In the genomic region with DNA sequence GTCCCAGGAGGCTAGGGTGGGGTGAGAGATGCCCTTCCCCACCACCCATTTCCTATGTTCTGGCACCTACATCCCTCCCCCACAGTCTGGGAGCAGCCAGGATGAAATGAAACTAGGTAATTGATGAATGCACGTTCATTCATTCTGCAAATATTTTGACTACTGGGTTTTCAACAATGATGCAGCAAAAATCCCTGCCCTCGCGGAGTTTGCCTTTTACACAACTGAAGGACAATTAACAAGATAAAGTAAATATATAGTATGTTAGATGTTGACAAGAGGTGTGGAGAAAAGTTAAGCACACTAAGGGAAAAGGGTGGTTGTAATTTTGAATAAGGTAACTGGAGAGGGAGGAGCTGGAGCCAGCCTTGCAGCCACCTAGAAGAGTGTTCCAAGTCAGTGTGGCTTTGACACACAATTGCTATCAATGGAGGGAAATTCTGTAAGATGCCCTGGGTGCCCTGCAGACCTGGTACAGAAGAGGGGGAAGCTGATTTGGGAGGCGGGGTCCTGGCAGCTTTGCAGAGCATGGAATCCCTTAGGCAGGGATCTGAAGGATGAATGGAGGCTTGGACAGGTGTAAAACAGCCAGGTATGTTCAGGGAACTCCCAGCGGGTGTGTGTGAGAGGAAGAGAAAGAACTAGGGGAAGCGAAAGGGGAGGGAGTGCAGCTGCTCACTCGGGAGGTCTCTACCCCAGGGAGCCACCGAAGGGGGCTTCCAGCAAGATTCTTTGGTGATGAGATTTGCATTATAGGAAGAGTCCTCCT, we compare ENCODE assay signal across 20 cellular contexts. TPM values are rescaled to one million over a fixed set of nuclear protein-coding genes. Genes with fewer than 3 reads are reported as not detected.
A peak's percentile ranks its signal among the peaks of the same experiment; 100 is the strongest.
DNase-seq lines count a peak whose midpoint lies in the region; ATAC-seq and TF ChIP-seq lines count a peak whose summit lies in the region.
"Had no signal": no experiment of that assay in that cellular context is flagged by ENCODE, and none has a peak within 500 bp of the region (broad histone marks: within the 10 kb centered on the region; RNA-seq: fewer than 3 reads in every experiment).

No MANE protein-coding gene starts in this region.

- peak overlapping the region; percentile 46 for H3K27ac ChIP-seq in ACC112 (ENCODE audit: low read depth, low read length)
- no peak overlapping the region for H3K27ac ChIP-seq in GM23338 (ENCODE audit: low read depth)
- H3K27ac ChIP-seq: adrenal gland, heart left ventricle, sigmoid colon had no signal

- H3K27ac Mint-ChIP-seq in GM23338 (0 out of 2 replicates have a peak overlapping the region, but pooled peaks have one; percentile 25), CD14-positive monocyte (peak overlapping the region in 2 of 7 donors; percentile 11 to 19)
- peak overlapping the region; percentile 6 for H3K27ac Mint-ChIP-seq in activated T-helper 2 cell treated with anti-CD3 and anti-CD28 coated beads, Interferon-gamma antibody, Interleukin-2, Interleukin-4, amounts not matched to agents 10 μg/mL and 5 μg/mL and 100 μg/mL, durations not matched to agents 14 hours and 24 hours and 36 hours
- H3K27ac Mint-ChIP-seq: activated B cell treated with CpG ODN at 0.5 μM for 24 hours; mesothelial cell of epicardium; T-helper 1 cell treated with Interleukin-12 subunit alpha and Interleukin-12 subunit beta and Interleukin-4 antibody, amounts not matched to agents 30 μg/mL and 1 μg/mL, for 36 hours had no signal

- TF ChIP-seq CTCF in GM23338 (conservative IDR thresholded peaks at IDR 0.05; ENCODE audit: low read depth in 2 of 2) (no peak), mucosa of descending colon (IDR thresholded peaks at IDR 0.05) (no peak), CD14-positive monocyte (IDR thresholded peaks at IDR 0.05) (no peak)

- peak overlapping the region; percentile 70 for H3K4me2 ChIP-seq in GM23338

- DNase-seq in GM23338 (ENCODE audit: low spot score), result peak; percentile 45
- no peak for DNase-seq in activated T-helper 2 cell treated with anti-CD3 and anti-CD28 coated beads, Interferon-gamma antibody, Interleukin-2, Interleukin-4, amounts not matched to agents 10 μg/mL and 5 μg/mL and 100 μg/mL, durations not matched to agents 14 hours and 24 hours and 36 hours (ENCODE audit: low spot score)
- peak in 2 of 3 donors; percentile 10 to 19 for DNase-seq in mucosa of descending colon
- DNase-seq in HPDE6-E6E7 (ENCODE audit: extremely low spot score), result no peak
- no peak for DNase-seq in CD14-positive monocyte (ENCODE audit: low spot score)
- DNase-seq: activated B cell treated with CpG ODN at 0.5 μM for 24 hours; activated effector memory CD4-positive, alpha-beta T cell treated with Interleukin-2 at 50 U/mL for 16 hours; adrenal gland; caudate nucleus; NCI-H1436; occipital lobe; SHP77; sigmoid colon had no signal

- no peaks in the 10 kb centered on the region for H3K9me3 ChIP-seq in mucosa of descending colon
- H3K9me3 ChIP-seq: adrenal gland, heart left ventricle, sigmoid colon had no signal

- H4K20me1 ChIP-seq in GM23338 (replicated peaks; ENCODE audit: insufficient read depth), result no peaks in the 10 kb centered on the region

- H3K4me3 Mint-ChIP-seq in GM23338 (peak overlapping the region; percentile 21; the same call in 2 of the 3 replicates), CD14-positive monocyte (no peak overlapping the region)
- no peak overlapping the region for H3K4me3 Mint-ChIP-seq in activated T-helper 2 cell treated with anti-CD3 and anti-CD28 coated beads, Interferon-gamma antibody, Interleukin-2, Interleukin-4, amounts not matched to agents 10 μg/mL and 5 μg/mL and 100 μg/mL, durations not matched to agents 14 hours and 24 hours and 36 hours (ENCODE audit: low read depth)
- H3K4me3 Mint-ChIP-seq: activated B cell treated with CpG ODN at 0.5 μM for 24 hours; mesothelial cell of epicardium; T-helper 1 cell treated with Interleukin-12 subunit alpha and Interleukin-12 subunit beta and Interleukin-4 antibody, amounts not matched to agents 30 μg/mL and 1 μg/mL, for 36 hours had no signal

- H3K36me3 Mint-ChIP-seq in GM23338 (ENCODE audit: low read depth) (peaks cover 3% of the 10 kb centered on the region), CD14-positive monocyte (peaks cover 2% of the 10 kb centered on the region in 2 donors)
- H3K36me3 Mint-ChIP-seq in activated T-helper 2 cell treated with anti-CD3 and anti-CD28 coated beads, Interferon-gamma antibody, Interleukin-2, Interleukin-4, amounts not matched to agents 10 μg/mL and 5 μg/mL and 100 μg/mL, durations not matched to agents 14 hours and 24 hours and 36 hours (ENCODE audit: low read depth), result peaks cover 10% of the 10 kb centered on the region
- H3K36me3 Mint-ChIP-seq: mesothelial cell of epicardium had no signal

- ATAC-seq in GM23338 (no peak), mucosa of descending colon (peak; percentile 7), GM18517 (IDR thresholded peaks at IDR 0.05; ENCODE audit: unreplicated experiment) (no peak), HG03442 (IDR thresholded peaks at IDR 0.05; ENCODE audit: unreplicated experiment) (no peak)
- ATAC-seq: GM12878, heart left ventricle had no signal

- no peaks in the 10 kb centered on the region for H3K9me2 ChIP-seq in GM23338 (ENCODE audit: insufficient read depth)

- no peaks in the 10 kb centered on the region for H3K27me3 ChIP-seq in ACC112 (ENCODE audit: insufficient read depth, low read length)
- peaks cover 10% of the 10 kb centered on the region; the same call in 1 of the 2 replicates for H3K27me3 ChIP-seq in GM23338 (ENCODE audit: insufficient read depth)
- H3K27me3 ChIP-seq: sigmoid colon had no signal

- peaks cover 3% of the 10 kb centered on the region; the same call in 1 of the 2 replicates for H3K36me3 ChIP-seq in ACC112 (ENCODE audit: insufficient read depth, low read length)
- H3K36me3 ChIP-seq in GM23338 (ENCODE audit: insufficient read depth), result no peaks in the 10 kb centered on the region
- H3K36me3 ChIP-seq in mucosa of descending colon (ENCODE audit: low read depth), result no peaks in the 10 kb centered on the region
- H3K36me3 ChIP-seq: adrenal gland, heart left ventricle, sigmoid colon had no signal

- no peaks in the 10 kb centered on the region for H3F3A ChIP-seq in GM23338 (replicated peaks; ENCODE audit: low read depth)

- H3K4me1 Mint-ChIP-seq in GM23338, result peaks cover 46% of the 10 kb centered on the region
- peaks cover 31% of the 10 kb centered on the region for H3K4me1 Mint-ChIP-seq in activated T-helper 2 cell treated with anti-CD3 and anti-CD28 coated beads, Interferon-gamma antibody, Interleukin-2, Interleukin-4, amounts not matched to agents 10 μg/mL and 5 μg/mL and 100 μg/mL, durations not matched to agents 14 hours and 24 hours and 36 hours (ENCODE audit: low read depth)
- H3K4me1 Mint-ChIP-seq in CD14-positive monocyte, result peaks cover 50% of the 10 kb centered on the region

- H2AFZ ChIP-seq in ACC112 (ENCODE audit: low read length, unreplicated experiment), result no peak overlapping the region
- H2AFZ ChIP-seq in GM23338, result no peak overlapping the region

- peaks cover 44% of the 10 kb centered on the region for H3K4me1 ChIP-seq in ACC112 (ENCODE audit: control insufficient read depth, insufficient read depth, low read length, unreplicated experiment)
- peaks cover 54% of the 10 kb centered on the region for H3K4me1 ChIP-seq in GM23338 (ENCODE audit: insufficient read depth)
- peaks cover 33% of the 10 kb centered on the region for H3K4me1 ChIP-seq in mucosa of descending colon (ENCODE audit: low read depth)
- H3K4me1 ChIP-seq: adrenal gland had no signal

- H3K4me3 ChIP-seq in ACC112 (ENCODE audit: low read depth, low read length), result peak overlapping the region; percentile 48
- H3K4me3 ChIP-seq in GM23338, result peak overlapping the region; percentile 36; the same call in 1 of the 2 replicates
- H3K4me3 ChIP-seq in mucosa of descending colon, result no peak overlapping the region
- H3K4me3 ChIP-seq: adrenal gland, GM12878, heart left ventricle, sigmoid colon had no signal

- intact Hi-C loops in activated T-helper 2 cell treated with anti-CD3 and anti-CD28 coated beads, Interferon-gamma antibody, Interleukin-2, Interleukin-4, amounts not matched to agents 10 μg/mL and 5 μg/mL and 100 μg/mL, durations not matched to agents 14 hours and 24 hours and 36 hours (cut with micrococcal nuclease), result no loop called here
- intact Hi-C loops in mucosa of descending colon (cut with DNase I, micrococcal nuclease), result no loop called here
- intact Hi-C loops in CD14-positive monocyte (cut with micrococcal nuclease), result no loop called here

- H3K9me3 Mint-ChIP-seq in GM23338 (peaks cover 2% of the 10 kb centered on the region), CD14-positive monocyte (peaks cover 0 to 3% (median 0%) of the 10 kb centered on the region in 7 donors)
- peaks cover under 1% of the 10 kb centered on the region for H3K9me3 Mint-ChIP-seq in activated T-helper 2 cell treated with anti-CD3 and anti-CD28 coated beads, Interferon-gamma antibody, Interleukin-2, Interleukin-4, amounts not matched to agents 10 μg/mL and 5 μg/mL and 100 μg/mL, durations not matched to agents 14 hours and 24 hours and 36 hours
- H3K9me3 Mint-ChIP-seq: activated B cell treated with CpG ODN at 0.5 μM for 24 hours, mesothelial cell of epicardium had no signal

- peaks cover 14% of the 10 kb centered on the region for H3K27me3 Mint-ChIP-seq in GM23338 (ENCODE audit: insufficient read depth, low read depth, poor library complexity)
- no peaks in the 10 kb centered on the region for H3K27me3 Mint-ChIP-seq in activated T-helper 2 cell treated with anti-CD3 and anti-CD28 coated beads, Interferon-gamma antibody, Interleukin-2, Interleukin-4, amounts not matched to agents 10 μg/mL and 5 μg/mL and 100 μg/mL, durations not matched to agents 14 hours and 24 hours and 36 hours (ENCODE audit: low read depth)
- H3K27me3 Mint-ChIP-seq in CD14-positive monocyte (ENCODE audit: low read depth in 3 of 3), result peaks cover 20 to 41% (median 24%) of the 10 kb centered on the region in 3 donors

- H3K79me2 ChIP-seq in ACC112 (ENCODE audit: control insufficient read depth, insufficient read depth, low read length, unreplicated experiment), result no peaks in the 10 kb centered on the region
- 0 out of 2 replicates have a peak, but pooled peaks cover 3% of the 10 kb centered on the region for H3K79me2 ChIP-seq in GM23338 (replicated peaks; ENCODE audit: insufficient read depth)

TF ChIP-seq in GM23338, 12 proteins besides CTCF, POLR2A, EP300 and RAD21 (continues in another document):
- no peak for TF ChIP-seq ZNF114 (CRISPR knock-in tag; IDR thresholded peaks at IDR 0.05)
- TF ChIP-seq STAT1 (IDR thresholded peaks at IDR 0.05; ENCODE audit: unreplicated experiment), result no peak
- TF ChIP-seq CREB1 (CRISPR knock-in tag; IDR thresholded peaks at IDR 0.05; ENCODE audit: low read depth), result no peak

RNA-seq across cellular contexts. Expression of a gene that starts 2.5 kb away (rescaled TPM):
- 7.3 and 9.7 TPM in 2 replicates for total RNA-seq in GM23338 (2014; rRNA removed; shearing (Covaris generic))
- polyA plus RNA-seq in GM23338 (2016; fragmentation: Nextera tagmentation; extraction: Ambion mirVana), result 13.4 and 18.4 TPM in 2 replicates
- 1.5 and 1.6 TPM in 2 replicates for total RNA-seq in activated T-helper 2 cell treated with anti-CD3 and anti-CD28 coated beads, Interferon-gamma antibody, Interleukin-2, Interleukin-4, amounts not matched to agents 10 μg/mL and 5 μg/mL and 100 μg/mL, durations not matched to agents 14 hours and 24 hours and 36 hours
- 1 to 10 TPM; 1.3 to 2.8 (median 2.6) TPM for total RNA-seq in mucosa of descending colon
- not detected for polyA plus RNA-seq in CD14-positive monocyte
- total RNA-seq: activated B cell treated with CpG ODN at 0.5 μM for 24 hours, adrenal gland, heart left ventricle, occipital lobe, sigmoid colon had no signal

Comparison
In these comparisons a context has a peak if more than half of its experiments do, and no peak if none do; other contexts are left out.
1. DNase-seq: peak in GM23338 (single experiment) and mucosa of descending colon (2 of 3); none in activated T-helper 2 cell treated with anti-CD3 and anti-CD28 coated beads, Interferon-gamma antibody, Interleukin-2, Interleukin-4, amounts not matched to agents 10 μg/mL and 5 μg/mL and 100 μg/mL, durations not matched to agents 14 hours and 24 hours and 36 hours (single experiment), HPDE6-E6E7 (single experiment) and CD14-positive monocyte (single experiment).